9 cellular contexts compared by ENCODE assay signal in the genomic region with DNA sequence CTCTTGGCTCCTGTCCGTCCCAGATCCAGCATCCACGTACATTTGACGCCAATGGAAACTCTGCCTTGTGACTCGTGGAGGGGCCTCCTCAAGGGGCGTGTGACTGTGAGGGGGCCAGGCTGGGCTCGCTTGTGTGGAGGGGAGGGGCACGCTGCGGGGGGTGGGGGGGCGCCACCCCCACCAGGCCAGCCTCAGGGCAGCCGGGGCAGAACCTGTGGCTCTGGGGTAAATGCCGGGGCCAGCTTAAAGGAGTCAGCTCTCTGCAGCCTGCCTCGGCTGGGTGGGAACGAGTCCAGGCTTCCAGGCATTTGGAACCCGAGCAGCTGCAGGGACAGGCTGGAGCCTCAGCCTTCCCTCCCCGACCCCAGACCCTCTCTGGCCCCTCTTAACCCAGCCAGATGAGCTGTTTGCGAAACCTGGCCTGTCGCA.
DNase-seq lines count a peak whose midpoint lies in the region; ATAC-seq and TF ChIP-seq lines count a peak whose summit lies in the region.
"Had no signal": no experiment of that assay in that cellular context is flagged by ENCODE, and none has a peak within 500 bp of the region (broad histone marks: within the 10 kb centered on the region; RNA-seq: fewer than 3 reads in every experiment).

No MANE protein-coding gene starts in this region.

- H3K9ac ChIP-seq in PC-3 (ENCODE audit: low read length) (peak overlapping the region; percentile 81), mesenchymal stem cell (ENCODE audit: low read length) (peak overlapping the region; percentile 68)

- H4K8ac ChIP-seq in mesenchymal stem cell (ENCODE audit: low read length) = peak overlapping the region; percentile 89

- no peaks in the 10 kb centered on the region for H3K9me3 ChIP-seq in PC-3 (ENCODE audit: low read length)
- H3K9me3 ChIP-seq in ectodermal cell (ENCODE audit: control insufficient read depth, low read length) = no peaks in the 10 kb centered on the region
- H3K9me3 ChIP-seq in mesenchymal stem cell (ENCODE audit: control insufficient read depth, low read length) = no peaks in the 10 kb centered on the region
- no peaks in the 10 kb centered on the region for H3K9me3 ChIP-seq in tibial artery

- H3K4me2 ChIP-seq in PC-3 (ENCODE audit: low read length) = peak overlapping the region; percentile 95
- peak overlapping the region; percentile 48 for H3K4me2 ChIP-seq in mesenchymal stem cell (ENCODE audit: low read length, poor library complexity, severe bottlenecking)

- H3K23ac ChIP-seq in mesenchymal stem cell (ENCODE audit: low read length in 2 of 2) = peak overlapping the region in 1 of 2 experiments; percentile 76

- DNase-seq in PC-3 = no peak
- peak; percentile 73 for DNase-seq in mesenchymal stem cell
- DNase-seq in tibial artery = peak in 1 of 2 donors; percentile 78
- no peak for DNase-seq in CD1c-positive myeloid dendritic cell (ENCODE audit: extremely low spot score)
- no peak for DNase-seq in DMS79 (lab: John Stamatoyannopoulos, UW)
- DNase-seq in islet precursor cell = no peak
- DNase-seq: activated naive CD4-positive, alpha-beta T cell treated with Interleukin-2 at 50 U/mL for 16 hours; erythroblast had no signal

- no peaks in the 10 kb centered on the region for H3K36me3 ChIP-seq in PC-3 (ENCODE audit: low read depth, low read length)
- H3K36me3 ChIP-seq in ectodermal cell (ENCODE audit: control insufficient read depth, insufficient read depth, low read length) = no peaks in the 10 kb centered on the region
- H3K36me3 ChIP-seq in mesenchymal stem cell (ENCODE audit: control insufficient read depth in 1 of 2, insufficient read depth in 2 of 2, low read depth in 1 of 2, low read length in 2 of 2) = no peaks in the 10 kb centered on the region
- no peaks in the 10 kb centered on the region for H3K36me3 ChIP-seq in tibial artery

- POLR2A ChIA-PET in PC-3 (lab: Charles Lee; ENCODE audit: unreplicated experiment) = interaction anchor here (0.6 kb wide), 1 partner anchor 45 kb away, joined by 3 read pairs; no protein-coding TSS in a partner anchor

- no peaks in the 10 kb centered on the region for H3F3A ChIP-seq in PC-3 (ENCODE audit: low read length, unreplicated experiment)

- intact Hi-C loops in PC-3 (cut with micrococcal nuclease) (loop anchor here (1.0 to 5.0 kb wide), 2 partner anchors 46 to 314 kb away; no protein-coding TSS in a partner anchor), tibial artery (cut with DNase I; ENCODE audit: low total_unique reads) (no loop called here)

- CTCF ChIA-PET in PC-3 (lab: Charles Lee) = no interaction called here

- peak overlapping the region; percentile 77; the same call in 1 of the 2 replicates for H2AFZ ChIP-seq in PC-3 (ENCODE audit: low read length)
- H2AFZ ChIP-seq in mesenchymal stem cell (ENCODE audit: low read depth, low read length) = peak overlapping the region; percentile 70

- H3K27ac ChIP-seq in PC-3 (ENCODE audit: low read length) (peak overlapping the region; percentile 97), ectodermal cell (ENCODE audit: insufficient read depth, low read depth, low read length, poor library complexity, severe bottlenecking) (peak overlapping the region; percentile 89), mesenchymal stem cell (ENCODE audit: low read length, poor library complexity, severe bottlenecking) (peak overlapping the region; percentile 98), tibial artery (peak overlapping the region; percentile 23 to 72)

- H3K9me2 ChIP-seq in PC-3 (replicated peaks; ENCODE audit: low read length) = no peaks in the 10 kb centered on the region

- BruUV-seq in PC-3 (replicated peaks; lab: Mats Ljungman, UMichigan) = no TSS peak

- H3K14ac ChIP-seq in mesenchymal stem cell (ENCODE audit: low read length in 2 of 2) = peak overlapping the region in 1 of 2 experiments; percentile 78

- WGBS in ectodermal cell, 2 experiments = 35 to 38% methylated on average over 17 of the region's 17 CpGs
- 24% methylated on average over 17 of the region's 17 CpGs for WGBS in mesenchymal stem cell

- no peak for TF ChIP-seq CTCF in PC-3 (conservative IDR thresholded peaks at IDR 0.05; ENCODE audit: low read depth, low read length)
- TF ChIP-seq CTCF in tibial artery (IDR thresholded peaks at IDR 0.05) = no peak

- H3K79me2 ChIP-seq in PC-3 (ENCODE audit: low read length) = no peaks in the 10 kb centered on the region

- peaks cover 29% of the 10 kb centered on the region for H3K4me1 ChIP-seq in PC-3 (ENCODE audit: insufficient read depth, low read length)
- H3K4me1 ChIP-seq in ectodermal cell (ENCODE audit: control insufficient read depth, insufficient read depth, low read length) = peaks cover 29% of the 10 kb centered on the region
- H3K4me1 ChIP-seq in mesenchymal stem cell (ENCODE audit: control insufficient read depth, insufficient read depth, low read depth, low read length) = peaks cover 25% of the 10 kb centered on the region
- H3K4me1 ChIP-seq in tibial artery = peaks cover 0 to 28% (median 20%) of the 10 kb centered on the region in 4 donors

- H4K91ac ChIP-seq in mesenchymal stem cell (ENCODE audit: low read length) = peak overlapping the region; percentile 94

- H3K4me3 ChIP-seq in PC-3 (ENCODE audit: low read length) (peak overlapping the region; percentile 62), ectodermal cell (ENCODE audit: insufficient read depth, low read depth, low read length) (no peak overlapping the region), mesenchymal stem cell (ENCODE audit: insufficient read depth in 1 of 2, low read depth in 1 of 2, low read length in 2 of 2) (peak overlapping the region in 1 of 2 experiments; percentile 30), tibial artery (peak overlapping the region in 1 of 2 donors; percentile 11)

- H4K20me1 ChIP-seq in PC-3 (ENCODE audit: low read length) = no peaks in the 10 kb centered on the region

- peak; percentile 23 for ATAC-seq in PC-3

- H2BK15ac ChIP-seq in mesenchymal stem cell (ENCODE audit: low read depth, poor library complexity, severe bottlenecking) = no peak overlapping the region

- peak overlapping the region; percentile 92 for H2AK5ac ChIP-seq in mesenchymal stem cell (ENCODE audit: low read length, severe bottlenecking)

- H3K18ac ChIP-seq in mesenchymal stem cell (ENCODE audit: low read depth in 1 of 2, low read length in 2 of 2) = peak overlapping the region; percentile 92 to 96

- no peaks in the 10 kb centered on the region for H3K79me1 ChIP-seq in mesenchymal stem cell (replicated peaks; ENCODE audit: low read length, poor library complexity, severe bottlenecking)

- peak overlapping the region; percentile 72 to 94 for H2BK12ac ChIP-seq in mesenchymal stem cell (ENCODE audit: low read length in 2 of 2)

- H2BK5ac ChIP-seq in mesenchymal stem cell (ENCODE audit: low read depth, low read length, poor library complexity, severe bottlenecking) = peak overlapping the region; percentile 95

- peak overlapping the region; percentile 59 to 62 for H3K4ac ChIP-seq in mesenchymal stem cell (ENCODE audit: low read depth in 1 of 2, low read length in 2 of 2)

- peak overlapping the region; percentile 50 for H2BK120ac ChIP-seq in mesenchymal stem cell (ENCODE audit: low read depth, low read length)

- H3K27me3 ChIP-seq in PC-3 (ENCODE audit: low read length) (no peaks in the 10 kb centered on the region), ectodermal cell (ENCODE audit: control insufficient read depth, insufficient read depth, low read length, poor library complexity, severe bottlenecking) (no peaks in the 10 kb centered on the region), mesenchymal stem cell (ENCODE audit: control insufficient read depth in 1 of 2, insufficient read depth in 1 of 2, low read length in 2 of 2) (peaks cover 0 to 5% of the 10 kb centered on the region in 2 experiments), tibial artery (peaks cover 0 to 2% of the 10 kb centered on the region in 2 donors)

Comparison
In these comparisons a context has a peak if more than half of its experiments do, and no peak if none do; other contexts are left out.
1. H3K27ac ChIP-seq: peak in every context shown above with its lines; median percentile 98 in mesenchymal stem cell; 97 in PC-3; 89 in ectodermal cell; 48 in tibial artery.